8 cellular contexts compared by ENCODE assay signal in the genomic region with DNA sequence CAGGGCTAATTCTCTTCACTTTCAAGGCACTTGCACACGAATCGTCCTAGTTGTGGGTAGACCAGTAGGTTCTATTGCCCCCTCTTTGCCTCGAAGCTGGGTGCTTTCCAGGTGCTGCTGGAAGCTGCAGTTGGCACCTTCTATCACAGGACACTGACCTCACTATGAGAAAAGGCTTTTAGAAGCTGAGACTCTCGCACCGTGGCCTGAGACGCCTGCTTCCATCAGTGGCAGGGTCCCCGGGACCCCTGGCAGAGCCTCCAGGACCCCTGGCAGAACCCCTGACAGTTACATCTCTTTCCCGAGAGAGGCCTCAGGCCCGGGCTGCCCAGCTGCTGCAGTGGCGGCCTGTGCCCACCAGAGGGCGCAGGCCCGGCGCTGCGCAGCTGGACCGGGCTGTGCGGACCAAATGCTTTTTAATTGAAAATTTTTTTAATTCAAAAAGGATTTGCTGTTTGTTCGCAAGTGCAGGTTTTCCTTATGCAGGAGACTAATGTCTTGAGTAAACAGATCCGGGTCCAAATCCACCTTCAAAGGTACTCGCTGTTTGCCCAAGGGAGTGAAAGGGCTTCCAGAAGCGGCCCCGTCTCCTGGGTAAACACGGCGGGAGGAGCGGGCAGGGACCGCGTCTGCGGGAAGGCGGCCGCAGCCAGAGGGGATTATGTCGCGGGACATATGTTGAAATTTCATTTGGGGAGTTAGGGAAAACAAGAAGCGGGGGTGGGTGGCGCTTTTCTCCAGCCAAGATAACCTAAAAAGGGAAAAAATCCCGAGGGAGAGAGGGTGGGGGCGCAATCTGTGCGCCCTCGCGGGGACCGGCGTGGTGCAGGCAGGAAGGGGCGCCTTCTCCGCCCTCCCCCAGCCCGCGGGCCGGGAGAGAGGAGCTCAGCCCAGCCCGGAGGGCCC.
DNase-seq lines count a peak whose midpoint lies in the region; ATAC-seq and TF ChIP-seq lines count a peak whose summit lies in the region.

No MANE protein-coding gene starts in this region.

- H3K4me1 ChIP-seq in SJSA1 (replicated peaks) (peaks cover 13% of the 10 kb centered on the region), right cardiac atrium (ENCODE audit: control insufficient read depth, insufficient read depth, low read length) (no peaks in the 10 kb centered on the region)

- WGBS in right cardiac atrium, result 3% methylated on average over 46 of the region's 46 CpGs

- ATAC-seq in right cardiac atrium (peak; percentile 59 to 72), HG03460 (IDR thresholded peaks at IDR 0.05; ENCODE audit: unreplicated experiment) (no peak), GM19351 (IDR thresholded peaks at IDR 0.05; ENCODE audit: unreplicated experiment) (no peak)

- intact Hi-C loops in right cardiac atrium (cut with DNase I), result loop anchor here in 2 of 4 donors (10.0 kb wide), 4 partner anchors 84 to 864 kb away; no protein-coding TSS in a partner anchor

- H3K27me3 ChIP-seq in HL-60 (ENCODE audit: insufficient read depth, poor library complexity, severe bottlenecking) (peaks cover 5% of the 10 kb centered on the region), SJSA1 (replicated peaks) (no peaks in the 10 kb centered on the region), right cardiac atrium (ENCODE audit: control insufficient read depth, insufficient read depth) (no peaks in the 10 kb centered on the region)

- no peak overlapping the region for H3K27ac ChIP-seq in HL-60 (replicated peaks)
- no peak overlapping the region for H3K27ac ChIP-seq in SJSA1
- no peak overlapping the region for H3K27ac ChIP-seq in right cardiac atrium (ENCODE audit: low read length)

- H3K9me3 ChIP-seq in SJSA1 (replicated peaks) (no peaks in the 10 kb centered on the region), right cardiac atrium (ENCODE audit: control insufficient read depth, low read length) (no peaks in the 10 kb centered on the region)

- DNase-seq in COLO829 (ENCODE audit: low spot score), result peak; percentile 28
- peak in 1 of 2 experiments; percentile 16 for DNase-seq in HL-60 (ENCODE audit: low read depth in 1 of 2, low spot score in 1 of 2)
- DNase-seq in SJSA1 (ENCODE audit: low read depth in 1 of 2, low spot score in 2 of 2), result peak in 1 of 2 experiments; percentile 62
- DNase-seq in amniotic stem cell (lab: John Stamatoyannopoulos, UW), result peak; percentile 26
- DNase-seq in right cardiac atrium, result no peak
- DNase-seq in retina, result peak; percentile 91

- H3K36me3 ChIP-seq in SJSA1, result peaks cover 3% of the 10 kb centered on the region

- peak overlapping the region; percentile 8; the same call in 1 of the 2 replicates for H3K4me3 ChIP-seq in HL-60 (replicated peaks; ENCODE audit: insufficient read depth, low read length)
- H3K4me3 ChIP-seq in SJSA1, result peak overlapping the region; percentile 36
- H3K4me3 ChIP-seq in right cardiac atrium (ENCODE audit: low read length), result peak overlapping the region; percentile 42

- TF ChIP-seq CTCF in HL-60 (IDR thresholded peaks at IDR 0.05; ENCODE audit: insufficient read depth, low read length), result peak; percentile 95

Comparison
In these comparisons a context has a peak if more than half of its experiments do, and no peak if none do; other contexts are left out.
1. DNase-seq: peak in COLO829 (single experiment), amniotic stem cell (single experiment) and retina (single experiment); none in right cardiac atrium (0 of 3).
2. ATAC-seq: peak in right cardiac atrium (2 of 2); none in HG03460 (single experiment) and GM19351 (single experiment).
3. Peak in every context shown above with its lines, with median percentiles within 50 percentile points of each other: H3K4me3 ChIP-seq.